Comparison of ENCODE assay signal across 9 cellular contexts in the genomic region with DNA sequence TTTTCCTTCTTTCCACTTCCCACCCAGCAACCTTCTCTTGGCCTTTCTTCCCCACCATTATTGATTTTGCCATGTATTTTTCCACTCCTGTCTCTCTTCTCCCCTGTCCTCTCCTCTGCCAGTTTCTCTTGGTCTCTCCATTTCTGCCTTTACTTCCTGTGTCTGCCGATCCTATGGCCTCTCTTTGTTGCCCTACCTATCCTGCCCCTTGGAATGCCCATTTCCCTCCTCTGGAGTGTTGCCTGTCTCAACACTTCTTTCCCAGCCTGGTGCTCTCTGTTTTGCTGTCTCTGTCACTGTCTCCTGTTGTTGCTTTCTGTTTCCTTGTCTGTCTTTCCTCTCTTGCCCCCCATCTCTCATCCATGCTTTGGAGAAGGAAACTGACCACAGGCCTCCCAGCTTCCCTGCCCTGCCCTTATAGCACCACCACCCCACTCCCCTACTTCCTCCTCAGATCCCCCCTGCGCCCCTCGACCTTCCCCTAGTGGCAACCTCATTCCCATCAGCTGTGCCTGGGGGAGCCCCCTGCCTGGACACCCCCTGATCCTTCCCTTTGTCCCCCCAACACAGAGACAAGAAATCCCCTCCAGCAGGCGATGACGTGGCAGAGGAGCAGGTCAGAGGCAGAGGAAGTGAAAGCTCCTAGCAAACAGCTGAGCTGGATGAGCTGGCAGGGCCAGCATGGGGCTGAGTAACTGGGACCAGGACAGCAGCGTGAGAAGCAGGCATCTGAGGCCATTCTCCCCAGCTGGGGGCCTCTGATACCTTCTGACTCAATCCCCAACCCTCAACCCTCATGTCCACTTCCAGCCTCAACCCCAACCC. TPM values are rescaled to one million over a fixed set of nuclear protein-coding genes. Genes with fewer than 3 reads are reported as not detected.
DNase-seq lines count a peak whose midpoint lies in the region; ATAC-seq and TF ChIP-seq lines count a peak whose summit lies in the region.
"Had no signal": no experiment of that assay in that cellular context is flagged by ENCODE, and none has a peak within 500 bp of the region (broad histone marks: within the 10 kb centered on the region; RNA-seq: fewer than 3 reads in every experiment).

No MANE protein-coding gene starts in this region.

- TF ChIP-seq CTCF in PC-9 (conservative IDR thresholded peaks at IDR 0.05) (no peak), epithelial cell of proximal tubule (conservative IDR thresholded peaks at IDR 0.05; ENCODE audit: low read depth, low read length) (no peak)

- no peaks in the 10 kb centered on the region for H3K9me2 ChIP-seq in PC-9 (ENCODE audit: insufficient read depth)

- intact Hi-C loops in PC-9 (cut with micrococcal nuclease; ENCODE audit: unreplicated experiment): no loop called here

- BruUV-seq in PC-9 (replicated peaks; lab: Mats Ljungman, UMichigan): no TSS peak

- H3F3A ChIP-seq in PC-9 (ENCODE audit: insufficient read depth, low read depth): no peaks in the 10 kb centered on the region; the same call in 1 of the 2 replicates

- no peaks in the 10 kb centered on the region for H3K9me3 ChIP-seq in PC-9 (ENCODE audit: insufficient read depth, low read depth)
- H3K9me3 ChIP-seq: body of pancreas had no signal

- peak overlapping the region; percentile 46 for H3K4me2 ChIP-seq in PC-9

- H2AFZ ChIP-seq in PC-9: peak overlapping the region; percentile 66; the same call in 1 of the 2 replicates

- peak in 2 of 3 donors; percentile 6 to 14 for DNase-seq in stimulated activated CD4-positive, alpha-beta T cell treated with anti-CD3 and anti-CD28 coated beads, Interleukin-12 subunit alpha, Interleukin-12 subunit beta, amount 100 ng/mL, for 48 hours (ENCODE audit: low read depth in 2 of 3, low spot score in 1 of 3)
- no peak for DNase-seq in stimulated activated CD4-positive, alpha-beta T cell treated with anti-CD3 and anti-CD28 coated beads, Interleukin-4, amount 100 ng/mL, for 24 hours
- DNase-seq in PC-9: peak; percentile 31 to 64
- peak; percentile 13 for DNase-seq in epithelial cell of proximal tubule (ENCODE audit: low read depth)
- peak; percentile 62 for DNase-seq in renal cortical epithelial cell (ENCODE audit: low read depth)
- no peak for DNase-seq in foreskin melanocyte
- DNase-seq in NCI-H2171 (lab: John Stamatoyannopoulos, UW): no peak

- POLR2A ChIA-PET in PC-9 (lab: Charles Lee; ENCODE audit: unreplicated experiment): no interaction called here

- no peaks in the 10 kb centered on the region for H4K20me1 ChIP-seq in PC-9 (ENCODE audit: insufficient read depth)

- CTCF ChIA-PET in PC-9 (lab: Charles Lee): interaction anchor here (0.7 kb wide), 1 partner anchor 49 kb away, joined by 14 read pairs; no protein-coding TSS in a partner anchor

- no peaks in the 10 kb centered on the region for H3K79me2 ChIP-seq in PC-9 (ENCODE audit: low read depth)

- H3K27me3 ChIP-seq in PC-9 (ENCODE audit: insufficient read depth, low read depth): no peaks in the 10 kb centered on the region

- peaks cover 11% of the 10 kb centered on the region for H3K4me1 ChIP-seq in PC-9 (replicated peaks; ENCODE audit: insufficient read depth)
- H3K4me1 ChIP-seq: body of pancreas had no signal

- H3K4me3 ChIP-seq in PC-9 (no peak overlapping the region), epithelial cell of proximal tubule (ENCODE audit: low read depth, low read length) (no peak overlapping the region)
- H3K4me3 ChIP-seq: body of pancreas had no signal

- peak; percentile 86 for ATAC-seq in HG02798 (IDR thresholded peaks at IDR 0.05; ENCODE audit: poor library complexity, unreplicated experiment)
- ATAC-seq: body of pancreas had no signal

- H3K27ac ChIP-seq in PC-9: 0 out of 2 replicates have a peak overlapping the region, but pooled peaks have one; percentile 14

- H3K36me3 ChIP-seq in PC-9 (ENCODE audit: low read depth): no peaks in the 10 kb centered on the region

RNA-seq across cellular contexts. Expression of gene ETV3L, which starts 6.6 kb away (rescaled TPM):
- total RNA-seq in PC-9 (2021): not detected in 2 replicates
- total RNA-seq in epithelial cell of proximal tubule: not detected in 2 replicates
- total RNA-seq in renal cortical epithelial cell: not detected in 2 replicates
- total RNA-seq: body of pancreas had no signal

RNA-seq across cellular contexts. Expression of gene ETV3, which starts 32.0 kb away (rescaled TPM):
- total RNA-seq in PC-9 (2021) (22.1 and 26.2 TPM in 2 replicates), epithelial cell of proximal tubule (6.9 and 7.7 TPM in 2 replicates), renal cortical epithelial cell (10.9 and 15.6 TPM in 2 replicates)

Comparison
In these comparisons a context has a peak if more than half of its experiments do, and no peak if none do; other contexts are left out.
1. DNase-seq: peak in stimulated activated CD4-positive, alpha-beta T cell treated with anti-CD3 and anti-CD28 coated beads, Interleukin-12 subunit alpha, Interleukin-12 subunit beta, amount 100 ng/mL, for 48 hours (2 of 3), PC-9 (2 of 2), epithelial cell of proximal tubule (single experiment) and renal cortical epithelial cell (single experiment); none in stimulated activated CD4-positive, alpha-beta T cell treated with anti-CD3 and anti-CD28 coated beads, Interleukin-4, amount 100 ng/mL, for 24 hours (single experiment), foreskin melanocyte (single experiment) and NCI-H2171 (single experiment).